ENCODE assay signal across 16 cellular contexts in genomic region chr6:17283074-17283473, GRCh38. TPM values are rescaled to one million over a fixed set of nuclear protein-coding genes. Genes with fewer than 3 reads are reported as not detected.
DNase-seq lines count a peak whose midpoint lies in the region; ATAC-seq and TF ChIP-seq lines count a peak whose summit lies in the region.
"Had no signal": no experiment of that assay in that cellular context is flagged by ENCODE, and none has a peak within 500 bp of the region (broad histone marks: within the 10 kb centered on the region; RNA-seq: fewer than 3 reads in every experiment).

No MANE protein-coding gene starts in this region.

- TF ChIP-seq EP300 in esophagus muscularis mucosa (IDR thresholded peaks at IDR 0.05) = no peak

- peak overlapping the region; percentile 99 for H3K27ac ChIP-seq in cardiac muscle cell
- H3K27ac ChIP-seq in esophagus muscularis mucosa (replicated peaks in 1 of 4) = peak overlapping the region; percentile 96 to 99 (median 96)
- no peak overlapping the region for H3K27ac ChIP-seq in neural progenitor cell

- H3K27ac Mint-ChIP-seq in neural progenitor cell = peak overlapping the region; percentile 3
- no peak overlapping the region for H3K27ac Mint-ChIP-seq in type B pancreatic cell

- H3K4me3 ChIP-seq in cardiac muscle cell (peak overlapping the region; percentile 97), esophagus muscularis mucosa (peak overlapping the region; percentile 76 to 93 (median 90)), neural progenitor cell (peak overlapping the region; percentile 91)

- H3K4me1 Mint-ChIP-seq in neural progenitor cell (peaks cover 11% of the 10 kb centered on the region), type B pancreatic cell (ENCODE audit: unreplicated experiment) (peaks cover 9% of the 10 kb centered on the region)

- H3K79me2 ChIP-seq in neural progenitor cell (ENCODE audit: low read depth) = peaks cover 5% of the 10 kb centered on the region

- DNase-seq in cardiac muscle cell (ENCODE audit: low read depth in 1 of 2, low spot score in 1 of 2) (no peak), Right ventricle myocardium inferior (ENCODE audit: missing footprints) (no peak), esophagus muscularis mucosa (ENCODE audit: extremely low spot score) (no peak), neural progenitor cell (ENCODE audit: low spot score) (no peak), type B pancreatic cell (ENCODE audit: extremely low spot score, unreplicated experiment) (no peak), iPS-NIHi11 (ENCODE audit: low spot score) (no peak), dedifferentiated amniotic fluid mesenchymal stem cell (ENCODE audit: extremely low spot score) (no peak)
- DNase-seq in activated naive CD4-positive, alpha-beta T cell (lab: John Stamatoyannopoulos, UW) = no peak
- DNase-seq: 8988T; activated CD4-positive, alpha-beta T cell treated with anti-CD3 and anti-CD28 coated beads for 4 hours; activated T-cell treated with anti-CD3 and anti-CD28 coated beads for 4 hours; KG1; left colon; NCI-H1105 treated with DMSO at 0.1 percent for 48 hours; SHP77 treated with DMSO at 0.1 percent for 48 hours; stimulated activated naive CD8-positive, alpha-beta T cell treated with anti-CD3 and anti-CD28 coated beads, Interleukin-15, Interleukin-2, amounts not matched to agents 100 U/mL and 50 U/mL, for 24 hours had no signal

- intact Hi-C loops in Right ventricle myocardium inferior (cut with DNase I) (loop anchor here (5.0 kb wide), 1 partner anchor 116 kb away; no protein-coding TSS in a partner anchor), esophagus muscularis mucosa (cut with DNase I) (loop anchor here (5.0 kb wide), 2 partner anchors 109 to 299 kb away; partner anchors contain the start of gene CAP2)

- peaks cover 16% of the 10 kb centered on the region for H3K36me3 Mint-ChIP-seq in neural progenitor cell
- H3K36me3 Mint-ChIP-seq in type B pancreatic cell = peaks cover 3% of the 10 kb centered on the region

- 66% methylated on average over 4 of the region's 4 CpGs for WGBS in esophagus muscularis mucosa

- no peak for ATAC-seq in Right ventricle myocardium inferior
- ATAC-seq: left colon; stimulated activated naive CD8-positive, alpha-beta T cell treated with anti-CD3 and anti-CD28 coated beads, Interleukin-15, Interleukin-2, amounts not matched to agents 100 U/mL and 50 U/mL, for 24 hours had no signal

- no peak for TF ChIP-seq CTCF in cardiac muscle cell (IDR thresholded peaks at IDR 0.05; ENCODE audit: low read depth, low read length)
- no peak for TF ChIP-seq CTCF in esophagus muscularis mucosa (IDR thresholded peaks at IDR 0.05)
- no peak for TF ChIP-seq CTCF in neural progenitor cell (IDR thresholded peaks at IDR 0.05)
- TF ChIP-seq CTCF in type B pancreatic cell (conservative IDR thresholded peaks at IDR 0.05) = no peak

- H3K27me3 Mint-ChIP-seq in neural progenitor cell (ENCODE audit: insufficient read depth, low read depth) = peaks cover 10% of the 10 kb centered on the region
- peaks cover 81% of the 10 kb centered on the region for H3K27me3 Mint-ChIP-seq in type B pancreatic cell

- H3K36me3 ChIP-seq in cardiac muscle cell (peaks cover 52% of the 10 kb centered on the region), esophagus muscularis mucosa (no peaks in the 10 kb centered on the region), neural progenitor cell (no peaks in the 10 kb centered on the region)

- peak overlapping the region; percentile 96 for H3K4me2 ChIP-seq in neural progenitor cell

- no peaks in the 10 kb centered on the region for H4K20me1 ChIP-seq in neural progenitor cell (ENCODE audit: low read depth)

- H3K9me3 Mint-ChIP-seq in neural progenitor cell (no peaks in the 10 kb centered on the region), type B pancreatic cell (no peaks in the 10 kb centered on the region)

- no peaks in the 10 kb centered on the region for H3K27me3 ChIP-seq in cardiac muscle cell
- no peaks in the 10 kb centered on the region for H3K27me3 ChIP-seq in esophagus muscularis mucosa
- H3K27me3 ChIP-seq in neural progenitor cell = peaks cover 32% of the 10 kb centered on the region

- H3F3A ChIP-seq in neural progenitor cell (ENCODE audit: low read depth) = peaks cover 19% of the 10 kb centered on the region

- no peak for TF ChIP-seq POLR2A in esophagus muscularis mucosa (IDR thresholded peaks at IDR 0.05; ENCODE audit: low read depth)

- no peak overlapping the region for H3K9ac ChIP-seq in neural progenitor cell

- H3K4me3 Mint-ChIP-seq in neural progenitor cell (peak overlapping the region; percentile 97), type B pancreatic cell (peak overlapping the region; percentile 84)

- no peaks in the 10 kb centered on the region for H3K9me3 ChIP-seq in cardiac muscle cell (ENCODE audit: low read depth)
- no peaks in the 10 kb centered on the region for H3K9me3 ChIP-seq in esophagus muscularis mucosa
- H3K9me3 ChIP-seq in neural progenitor cell (ENCODE audit: low read depth) = no peaks in the 10 kb centered on the region

- H2AFZ ChIP-seq in neural progenitor cell (replicated peaks) = no peak overlapping the region

- peaks cover 42% of the 10 kb centered on the region for H3K4me1 ChIP-seq in cardiac muscle cell (ENCODE audit: low read depth)
- peaks cover 6 to 79% (median 67%) of the 10 kb centered on the region in 4 donors for H3K4me1 ChIP-seq in esophagus muscularis mucosa
- H3K4me1 ChIP-seq in neural progenitor cell = peaks cover 17% of the 10 kb centered on the region

RNA-seq across cellular contexts. Expression of gene RBM24, which starts 1.9 kb away (rescaled TPM):
- total RNA-seq in cardiac muscle cell (194 and 316 TPM in 2 replicates), Right ventricle myocardium inferior (181 TPM), esophagus muscularis mucosa (10 to 100 TPM; 10.9 to 25.5 (median 20.9) TPM), neural progenitor cell (ENCODE audit: low replicate concordance) (17.3 and 27.6 TPM in 2 replicates), type B pancreatic cell (ENCODE audit: low replicate concordance) (0.88 and 4.2 TPM in 2 replicates)
- polyA plus RNA-seq in cardiac muscle cell = 190 and 366 TPM in 2 replicates
